In genomic region chr17:16991349-16992009, GRCh38 we compare ENCODE assay signal across 8 cellular contexts.
A peak's percentile ranks its signal among the peaks of the same experiment; 100 is the strongest.
DNase-seq lines count a peak whose midpoint lies in the region; ATAC-seq lines count a peak whose summit lies in the region.

No MANE protein-coding gene starts in this region.

- DNase-seq in NCI-H146 (lab: John Stamatoyannopoulos, UW) (peak; percentile 68), NCI-H146 treated with DMSO at 0.1 percent for 48 hours (lab: John Stamatoyannopoulos, UW; ENCODE audit: unreplicated experiment) (no peak), NCI-H1930 (lab: John Stamatoyannopoulos, UW) (peak; percentile 38 to 58), caudate nucleus (lab: John Stamatoyannopoulos, UW) (peak in 57 of 61 donors; percentile 10 to 76 (median 57)), kidney glomerular epithelial cell (lab: John Stamatoyannopoulos, UW) (peak; percentile 43)
- peak; percentile 84 for DNase-seq in activated CD4-positive, CD25-positive, alpha-beta regulatory T cell treated with anti-CD3 and anti-CD28 coated beads, Interleukin-2, amount 50 U/mL, for 72 hours
- peak; percentile 78 for DNase-seq in stimulated activated CD4-positive, alpha-beta T cell treated with anti-CD3 and anti-CD28 coated beads, Interleukin-2, amount 100 ng/mL, for 4 hours (ENCODE audit: low read depth)

- ATAC-seq in GM21447 (IDR thresholded peaks at IDR 0.05; ENCODE audit: unreplicated experiment) = no peak

- H3K27ac ChIP-seq in caudate nucleus (ENCODE audit: low read depth, low read length) = no peak overlapping the region
